In the genomic region with DNA sequence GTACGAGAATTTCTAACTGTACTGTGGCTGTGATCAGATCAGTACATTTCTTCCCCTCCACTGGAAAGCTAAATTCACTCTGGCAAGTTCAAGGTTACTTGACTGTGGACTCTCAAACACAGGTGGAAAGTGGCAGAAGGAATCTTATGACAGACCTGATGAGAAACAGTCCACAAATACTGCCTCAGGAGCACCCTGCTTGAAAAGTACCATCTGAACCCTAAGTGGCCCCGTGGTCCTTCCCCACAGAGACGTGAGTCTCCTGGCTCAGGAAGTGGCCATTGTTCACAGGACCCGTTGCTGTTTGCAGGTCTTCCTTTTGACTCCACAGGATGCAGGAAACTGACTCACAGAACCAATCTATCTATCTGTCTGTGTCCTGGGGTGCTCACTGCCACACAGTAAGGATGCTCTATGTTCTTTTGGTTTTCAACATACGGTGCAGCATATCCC, we compare ENCODE assay signal across 12 cellular contexts. TPM values are rescaled to one million over a fixed set of nuclear protein-coding genes. Genes with fewer than 3 reads are reported as not detected.
DNase-seq lines count a peak whose midpoint lies in the region; ATAC-seq and TF ChIP-seq lines count a peak whose summit lies in the region.
"Had no signal": no experiment of that assay in that cellular context is flagged by ENCODE, and none has a peak within 500 bp of the region (broad histone marks: within the 10 kb centered on the region; RNA-seq: fewer than 3 reads in every experiment).

No MANE protein-coding gene starts in this region.

- no peak overlapping the region for H3K9ac ChIP-seq in liver (ENCODE audit: low read depth in 1 of 2, low read length in 2 of 2)

- H3K4me1 ChIP-seq in liver (ENCODE audit: control insufficient read depth in 4 of 4, insufficient read depth in 4 of 4, low read length in 3 of 4) = peaks cover 7 to 67% (median 36%) of the 10 kb centered on the region in 4 donors
- H3K4me1 ChIP-seq: testis had no signal

- no peak for TF ChIP-seq RAD21 in liver (IDR thresholded peaks at IDR 0.05)

- peak; percentile 43 for ATAC-seq in activated naive CD8-positive, alpha-beta T cell treated with anti-CD3 and anti-CD28 coated beads, Interleukin-2, amount 50 U/mL, for 24 hours
- no peak for ATAC-seq in GM21723 (IDR thresholded peaks at IDR 0.05; ENCODE audit: unreplicated experiment)
- ATAC-seq in HG02610 (IDR thresholded peaks at IDR 0.05; ENCODE audit: unreplicated experiment) = no peak
- ATAC-seq in CD4-positive, alpha-beta T cell (ENCODE audit: poor library complexity) = no peak
- ATAC-seq: body of pancreas; gastroesophageal sphincter; naive thymus-derived CD4-positive, alpha-beta T cell had no signal

- H3K4me1 Mint-ChIP-seq in activated naive CD8-positive, alpha-beta T cell treated with anti-CD3 and anti-CD28 coated beads, Interleukin-2, amount 50 U/mL, for 24 hours = peaks cover 5% of the 10 kb centered on the region
- no peaks in the 10 kb centered on the region for H3K4me1 Mint-ChIP-seq in CD4-positive, alpha-beta T cell (ENCODE audit: low read depth)

- peaks cover 11% of the 10 kb centered on the region for H3K27me3 Mint-ChIP-seq in activated naive CD8-positive, alpha-beta T cell treated with anti-CD3 and anti-CD28 coated beads, Interleukin-2, amount 50 U/mL, for 24 hours
- peaks cover 17% of the 10 kb centered on the region for H3K27me3 Mint-ChIP-seq in CD4-positive, alpha-beta T cell

- H3K27ac ChIP-seq in liver (ENCODE audit: low read depth in 1 of 2, low read length in 2 of 2) = peak overlapping the region; percentile 1 to 66
- no peak overlapping the region for H3K27ac ChIP-seq in CD4-positive, alpha-beta T cell (ENCODE audit: low read depth, low read length)
- H3K27ac ChIP-seq: body of pancreas, testis, WERI-Rb-1 had no signal

- peak; percentile 26 for DNase-seq in GM12865 (ENCODE audit: low read depth)
- DNase-seq in Jurkat, Clone E6-1 (ENCODE audit: low read depth, low spot score) = peak; percentile 12
- no peak for DNase-seq in activated naive CD8-positive, alpha-beta T cell treated with anti-CD3 and anti-CD28 coated beads, Interleukin-2, amount 50 U/mL, for 24 hours
- no peak for DNase-seq in CD4-positive, alpha-beta T cell
- DNase-seq: body of pancreas, testis, WERI-Rb-1 had no signal

- no peaks in the 10 kb centered on the region for H3K36me3 Mint-ChIP-seq in activated naive CD8-positive, alpha-beta T cell treated with anti-CD3 and anti-CD28 coated beads, Interleukin-2, amount 50 U/mL, for 24 hours (ENCODE audit: low read depth)
- no peaks in the 10 kb centered on the region for H3K36me3 Mint-ChIP-seq in CD4-positive, alpha-beta T cell (ENCODE audit: low read depth)
- H3K36me3 Mint-ChIP-seq: naive thymus-derived CD4-positive, alpha-beta T cell had no signal

- no peak overlapping the region for H3K27ac Mint-ChIP-seq in activated naive CD8-positive, alpha-beta T cell treated with anti-CD3 and anti-CD28 coated beads, Interleukin-2, amount 50 U/mL, for 24 hours
- no peak overlapping the region for H3K27ac Mint-ChIP-seq in CD4-positive, alpha-beta T cell

- TF ChIP-seq CTCF in GM12865 (IDR thresholded peaks at IDR 0.05; ENCODE audit: insufficient read depth, low read depth, low read length, missing control alignments) (no peak), liver (IDR thresholded peaks at IDR 0.05; ENCODE audit: low read depth, low read length, missing input control) (no peak)
- TF ChIP-seq CTCF in CD4-positive, alpha-beta T cell (IDR thresholded peaks at IDR 0.05) = no peak

- POLR2A ChIA-PET in CD4-positive, alpha-beta T cell (lab: Charles Lee) = no interaction called here

- no peaks in the 10 kb centered on the region for H3K27me3 ChIP-seq in liver (ENCODE audit: control insufficient read depth in 4 of 4, insufficient read depth in 4 of 4, low read length in 3 of 4)
- H3K27me3 ChIP-seq in CD4-positive, alpha-beta T cell (ENCODE audit: control insufficient read depth, insufficient read depth, low read length) = no peaks in the 10 kb centered on the region
- H3K27me3 ChIP-seq: body of pancreas, gastroesophageal sphincter, testis had no signal

- no peaks in the 10 kb centered on the region for H3K9me3 Mint-ChIP-seq in activated naive CD8-positive, alpha-beta T cell treated with anti-CD3 and anti-CD28 coated beads, Interleukin-2, amount 50 U/mL, for 24 hours
- H3K9me3 Mint-ChIP-seq in CD4-positive, alpha-beta T cell = no peaks in the 10 kb centered on the region
- H3K9me3 Mint-ChIP-seq: naive thymus-derived CD4-positive, alpha-beta T cell had no signal

- WGBS in liver = 64% methylated on average over 5 of the region's 5 CpGs

- H3K9me3 ChIP-seq in liver (ENCODE audit: control insufficient read depth in 4 of 4, low read length in 3 of 4) = no peaks in the 10 kb centered on the region
- no peaks in the 10 kb centered on the region for H3K9me3 ChIP-seq in CD4-positive, alpha-beta T cell (ENCODE audit: control insufficient read depth, low read length)
- H3K9me3 ChIP-seq: body of pancreas, gastroesophageal sphincter, testis had no signal

- H3K4me3 ChIP-seq in GM12865 (ENCODE audit: low read depth, low read length) = no peak overlapping the region
- H3K4me3 ChIP-seq in Jurkat, Clone E6-1 (ENCODE audit: low read length) = no peak overlapping the region
- H3K4me3 ChIP-seq in liver (ENCODE audit: low read depth in 1 of 3, low read length in 3 of 3) = no peak overlapping the region
- H3K4me3 ChIP-seq: body of pancreas, gastroesophageal sphincter, testis had no signal

- no peaks in the 10 kb centered on the region for H3K36me3 ChIP-seq in liver (ENCODE audit: control insufficient read depth in 4 of 4, insufficient read depth in 3 of 4, low read depth in 1 of 4, low read length in 3 of 4)
- H3K36me3 ChIP-seq: gastroesophageal sphincter, WERI-Rb-1 had no signal

- intact Hi-C loops in CD4-positive, alpha-beta T cell (cut with DNase I, micrococcal nuclease) = no loop called here

- H3K4me3 Mint-ChIP-seq in activated naive CD8-positive, alpha-beta T cell treated with anti-CD3 and anti-CD28 coated beads, Interleukin-2, amount 50 U/mL, for 24 hours = no peak overlapping the region
- H3K4me3 Mint-ChIP-seq in CD4-positive, alpha-beta T cell = no peak overlapping the region
- H3K4me3 Mint-ChIP-seq: naive thymus-derived CD4-positive, alpha-beta T cell had no signal

- CTCF ChIA-PET in CD4-positive, alpha-beta T cell (lab: Charles Lee) = interaction anchor here (0.5 kb wide), 1 partner anchor 1949 kb away, joined by 4 read pairs; no protein-coding TSS in a partner anchor

TF ChIP-seq in liver, 16 proteins besides CTCF, POLR2A, EP300 and RAD21 (continues in another document):
- TF ChIP-seq FOXA1 (IDR thresholded peaks at IDR 0.05) (no peak), YY1 (IDR thresholded peaks at IDR 0.05) (no peak), NR2F2 (IDR thresholded peaks at IDR 0.05) (no peak), JUND (IDR thresholded peaks at IDR 0.05) (no peak), FOXA2 (IDR thresholded peaks at IDR 0.05) (no peak), HNF4G (IDR thresholded peaks at IDR 0.05) (no peak), GABPA (IDR thresholded peaks at IDR 0.05 in 1 of 2, conservative IDR thresholded peaks at IDR 0.05 in 1 of 2) (no peak), SP1 (IDR thresholded peaks at IDR 0.05) (no peak), EGR1 (IDR thresholded peaks at IDR 0.05; ENCODE audit: low read depth in 2 of 2) (no peak), HNF4A (conservative IDR thresholded peaks at IDR 0.05) (no peak), TAF1 (conservative IDR thresholded peaks at IDR 0.05) (no peak)
- TF ChIP-seq, protein P1, sequence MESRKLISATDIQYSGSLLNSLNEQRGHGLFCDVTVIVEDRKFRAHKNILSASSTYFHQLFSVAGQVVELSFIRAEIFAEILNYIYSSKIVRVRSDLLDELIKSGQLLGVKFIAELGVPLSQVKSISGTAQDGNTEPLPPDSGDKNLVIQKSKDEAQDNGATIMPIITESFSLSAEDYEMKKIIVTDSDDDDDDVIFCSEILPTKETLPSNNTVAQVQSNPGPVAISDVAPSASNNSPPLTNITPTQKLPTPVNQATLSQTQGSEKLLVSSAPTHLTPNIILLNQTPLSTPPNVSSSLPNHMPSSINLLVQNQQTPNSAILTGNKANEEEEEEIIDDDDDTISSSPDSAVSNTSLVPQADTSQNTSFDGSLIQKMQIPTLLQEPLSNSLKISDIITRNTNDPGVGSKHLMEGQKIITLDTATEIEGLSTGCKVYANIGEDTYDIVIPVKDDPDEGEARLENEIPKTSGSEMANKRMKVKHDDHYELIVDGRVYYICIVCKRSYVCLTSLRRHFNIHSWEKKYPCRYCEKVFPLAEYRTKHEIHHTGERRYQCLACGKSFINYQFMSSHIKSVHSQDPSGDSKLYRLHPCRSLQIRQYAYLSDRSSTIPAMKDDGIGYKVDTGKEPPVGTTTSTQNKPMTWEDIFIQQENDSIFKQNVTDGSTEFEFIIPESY (IDR thresholded peaks at IDR 0.05) = no peak
- TF ChIP-seq, protein P2, sequence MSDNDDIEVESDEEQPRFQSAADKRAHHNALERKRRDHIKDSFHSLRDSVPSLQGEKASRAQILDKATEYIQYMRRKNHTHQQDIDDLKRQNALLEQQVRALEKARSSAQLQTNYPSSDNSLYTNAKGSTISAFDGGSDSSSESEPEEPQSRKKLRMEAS (IDR thresholded peaks at IDR 0.05) = no peak
- TF ChIP-seq, protein P3, sequence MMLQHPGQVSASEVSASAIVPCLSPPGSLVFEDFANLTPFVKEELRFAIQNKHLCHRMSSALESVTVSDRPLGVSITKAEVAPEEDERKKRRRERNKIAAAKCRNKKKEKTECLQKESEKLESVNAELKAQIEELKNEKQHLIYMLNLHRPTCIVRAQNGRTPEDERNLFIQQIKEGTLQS (IDR thresholded peaks at IDR 0.05) = no peak

RNA-seq across cellular contexts. Expression of a gene that starts 47.5 kb away (rescaled TPM):
- polyA plus RNA-seq in Jurkat, Clone E6-1 (2012; ENCODE audit: insufficient read depth, insufficient read length) = 1.5 TPM
- 10 to 100 TPM; 10.9 to 33.0 TPM for total RNA-seq in liver
- 10 to 100 TPM in 1 of 2 donors, 1 to 10 TPM in 1; 6.6 to 30.4 TPM for polyA plus RNA-seq in liver
- under 1 TPM; 0.06 to 0.08 TPM for total RNA-seq in CD4-positive, alpha-beta T cell

Comparison
In these comparisons a context has a peak if more than half of its experiments do, and no peak if none do; other contexts are left out.
1. DNase-seq: peak in GM12865 (single experiment) and Jurkat, Clone E6-1 (single experiment); none in activated naive CD8-positive, alpha-beta T cell treated with anti-CD3 and anti-CD28 coated beads, Interleukin-2, amount 50 U/mL, for 24 hours (single experiment) and CD4-positive, alpha-beta T cell (0 of 10).
2. RNA of a gene that starts 47.5 kb away (total RNA-seq): 10.9 to 33.0 TPM in liver; 0.06 to 0.08 TPM in CD4-positive, alpha-beta T cell; every median in the first group is over 10 times any median in the second.